Comparison of ENCODE assay signal across 14 cellular contexts in genomic region chr9:14180942-14181270, GRCh38.
DNase-seq lines count a peak whose midpoint lies in the region; ATAC-seq, FAIRE-seq and TF ChIP-seq lines count a peak whose summit lies in the region.
"Had no signal": no experiment of that assay in that cellular context is flagged by ENCODE, and none has a peak within 500 bp of the region (broad histone marks: within the 10 kb centered on the region; RNA-seq: fewer than 3 reads in every experiment).

No MANE protein-coding gene starts in this region.

- H3K36me3 ChIP-seq in liver (ENCODE audit: control insufficient read depth in 4 of 4, insufficient read depth in 3 of 4, low read depth in 1 of 4, low read length in 3 of 4) (no peaks in the 10 kb centered on the region), HepG2 (replicated peaks in 1 of 2; ENCODE audit: control insufficient read depth in 1 of 2, insufficient read depth in 2 of 2, low read length in 2 of 2) (no peaks in the 10 kb centered on the region), hepatocyte (replicated peaks; ENCODE audit: insufficient read depth, low read depth) (no peaks in the 10 kb centered on the region), sigmoid colon (no peaks in the 10 kb centered on the region), WERI-Rb-1 (no peaks in the 10 kb centered on the region)

- DNase-seq in HepG2 (ENCODE audit: low spot score) (no peak), hepatocyte (ENCODE audit: low spot score) (no peak), sigmoid colon (no peak), NCI-H2107 treated with DMSO at 0.1 percent for 48 hours (lab: John Stamatoyannopoulos, UW; ENCODE audit: unreplicated experiment) (no peak), WERI-Rb-1 (no peak), NCI-H345 (lab: John Stamatoyannopoulos, UW) (no peak)
- DNase-seq in activated CD4-positive, alpha-beta T cell treated with anti-CD3 and anti-CD28 coated beads for 48 hours = no peak
- DNase-seq: activated CD4-positive, alpha-beta T cell treated with anti-CD3 and anti-CD28 coated beads, Interleukin-2, amount 50 U/mL, for 4 hours; NCI-H1092; NCI-H510A treated with DMSO at 0.1 percent for 48 hours; T-helper 2 cell had no signal

- FAIRE-seq in HepG2 (lab: Jason Lieb, UNC) = no peak
- FAIRE-seq: endometrium had no signal

- H3K4me1 ChIP-seq in liver (ENCODE audit: control insufficient read depth in 4 of 4, insufficient read depth in 4 of 4, low read length in 3 of 4) (peaks cover 3 to 27% (median 23%) of the 10 kb centered on the region in 4 donors), HepG2 (ENCODE audit: insufficient read depth, low read length) (peaks cover 16% of the 10 kb centered on the region), hepatocyte (ENCODE audit: insufficient read depth) (no peaks in the 10 kb centered on the region), sigmoid colon (peaks cover 0 to 47% (median 34%) of the 10 kb centered on the region in 4 donors)

- WGBS in liver = 22% methylated on average over 1 of the region's 1 CpG
- 46% methylated on average over 1 of the region's 1 CpG for WGBS in HepG2 (ENCODE audit: low lambda C conversion rate)
- 95% methylated on average over 1 of the region's 1 CpG for WGBS in hepatocyte (ENCODE audit: low lambda C conversion rate, missing lambda C conversion rate)
- WGBS in sigmoid colon, 2 donors = 20 to 60% methylated on average over 1 of the region's 1 CpG

- H4K20me1 ChIP-seq in HepG2 (ENCODE audit: insufficient read depth, low read length) (no peaks in the 10 kb centered on the region), hepatocyte (ENCODE audit: insufficient read depth, poor library complexity, severe bottlenecking) (no peaks in the 10 kb centered on the region)

- TF ChIP-seq POLR2A in HepG2 (IDR thresholded peaks at IDR 0.05; ENCODE audit: insufficient read depth in 1 of 2, low read depth in 2 of 2, low read length in 2 of 2) (no peak), sigmoid colon (IDR thresholded peaks at IDR 0.05) (no peak)

- no peak overlapping the region for H3K4me2 ChIP-seq in HepG2 (ENCODE audit: low read depth, low read length)
- peak overlapping the region; percentile 24 for H3K4me2 ChIP-seq in hepatocyte

- no peak for ATAC-seq in HepG2
- ATAC-seq: Panc1 had no signal

- no TSS peak for BruUV-seq in HepG2 (replicated peaks; lab: Mats Ljungman, UMichigan)

- H2AFZ ChIP-seq in HepG2 (ENCODE audit: low read length) = no peak overlapping the region
- H2AFZ ChIP-seq in hepatocyte = no peak overlapping the region

- no peaks in the 10 kb centered on the region for H3K79me2 ChIP-seq in HepG2 (ENCODE audit: insufficient read depth, low read length)
- peaks cover 36% of the 10 kb centered on the region for H3K79me2 ChIP-seq in hepatocyte

- no peaks in the 10 kb centered on the region for H3K27me3 ChIP-seq in liver (ENCODE audit: control insufficient read depth in 4 of 4, insufficient read depth in 4 of 4, low read length in 3 of 4)
- H3K27me3 ChIP-seq in HepG2 (ENCODE audit: control insufficient read depth in 1 of 2, insufficient read depth in 2 of 2, low read length in 2 of 2) = no peaks in the 10 kb centered on the region
- no peaks in the 10 kb centered on the region for H3K27me3 ChIP-seq in hepatocyte
- no peaks in the 10 kb centered on the region for H3K27me3 ChIP-seq in sigmoid colon
- H3K27me3 ChIP-seq in WERI-Rb-1 (ENCODE audit: insufficient read depth, low read depth, severe bottlenecking) = no peaks in the 10 kb centered on the region

- CTCF ChIA-PET in HepG2 (lab: Yijun Ruan, JAX; ENCODE audit: low intra/inter-chr PET ratio, low total read pairs) = no interaction called here

- intact Hi-C loops in HepG2 (cut with micrococcal nuclease; ENCODE audit: unreplicated experiment) (no loop called here), sigmoid colon (cut with DNase I) (no loop called here)

- no peaks in the 10 kb centered on the region for H3K9me2 ChIP-seq in hepatocyte (replicated peaks; ENCODE audit: insufficient read depth)

- TF ChIP-seq EP300 in HepG2 (IDR thresholded peaks at IDR 0.05; ENCODE audit: low read depth in 2 of 2, low read length in 2 of 2) (no peak), HepG2 (CRISPR knock-in tag; IDR thresholded peaks at IDR 0.05; ENCODE audit: borderline replicate concordance) (no peak), sigmoid colon (IDR thresholded peaks at IDR 0.05) (no peak)

- peak overlapping the region in 1 of 2 donors; percentile 60 for H3K9ac ChIP-seq in liver (ENCODE audit: low read depth in 1 of 2, low read length in 2 of 2)
- no peak overlapping the region for H3K9ac ChIP-seq in HepG2 (ENCODE audit: insufficient read depth, low read depth, low read length)

- H3K9me3 ChIP-seq in liver (ENCODE audit: control insufficient read depth in 4 of 4, low read length in 3 of 4) (no peaks in the 10 kb centered on the region), HepG2 (ENCODE audit: low read length) (no peaks in the 10 kb centered on the region), hepatocyte (ENCODE audit: low read depth) (no peaks in the 10 kb centered on the region), sigmoid colon (no peaks in the 10 kb centered on the region), WERI-Rb-1 (ENCODE audit: severe bottlenecking) (no peaks in the 10 kb centered on the region)

- TF ChIP-seq CTCF in liver (IDR thresholded peaks at IDR 0.05; ENCODE audit: low read depth, low read length, missing input control) (no peak), HepG2 (CRISPR knock-in tag; IDR thresholded peaks at IDR 0.05) (no peak), hepatocyte (IDR thresholded peaks at IDR 0.05; ENCODE audit: poor library complexity) (no peak), sigmoid colon (IDR thresholded peaks at IDR 0.05) (no peak), WERI-Rb-1 (IDR thresholded peaks at IDR 0.05; ENCODE audit: low read depth, low read length) (no peak)

- H3K4me3 ChIP-seq in liver (ENCODE audit: low read depth in 1 of 3, low read length in 3 of 3) (peak overlapping the region; percentile 3 to 39 (median 39)), HepG2 (replicated peaks in 1 of 3; ENCODE audit: insufficient read depth in 1 of 3, low read depth in 2 of 3, low read length in 3 of 3) (no peak overlapping the region), hepatocyte (no peak overlapping the region), sigmoid colon (peak overlapping the region in 3 of 4 donors; percentile 22 to 38 (median 32)), WERI-Rb-1 (ENCODE audit: low read depth, low read length) (no peak overlapping the region)

- POLR2A ChIA-PET in HepG2 (lab: Yijun Ruan, JAX) = no interaction called here

- in situ Hi-C loops in HepG2 (cut with HindIII; ENCODE audit: extremely low pct_ligation_motif_present, low pct_unique_long_range_greater_than_20kb) = no loop called here

- peak overlapping the region; percentile 68 to 77 for H3K27ac ChIP-seq in liver (ENCODE audit: low read depth in 1 of 2, low read length in 2 of 2)
- no peak overlapping the region for H3K27ac ChIP-seq in HepG2 (ENCODE audit: extremely low read length, insufficient read depth, low read length)
- H3K27ac ChIP-seq in hepatocyte = no peak overlapping the region
- peak overlapping the region; percentile 55 to 75 (median 68) for H3K27ac ChIP-seq in sigmoid colon
- H3K27ac ChIP-seq in WERI-Rb-1 = no peak overlapping the region

- no peak for TF ChIP-seq RAD21 in liver (IDR thresholded peaks at IDR 0.05)
- TF ChIP-seq RAD21 in HepG2 (CRISPR knock-in tag; IDR thresholded peaks at IDR 0.05) = no peak

TF ChIP-seq in liver, 16 proteins besides CTCF, POLR2A, EP300 and RAD21:
- TF ChIP-seq ATF3 (IDR thresholded peaks at IDR 0.05) (no peak), NR2F2 (IDR thresholded peaks at IDR 0.05) (no peak), FOXA1 (IDR thresholded peaks at IDR 0.05) (no peak), GABPA (IDR thresholded peaks at IDR 0.05 in 1 of 2, conservative IDR thresholded peaks at IDR 0.05 in 1 of 2) (no peak)

TF ChIP-seq in HepG2, 621 proteins besides CTCF, POLR2A, EP300 and RAD21 (continues in another document):
- TF ChIP-seq ZBTB39 (CRISPR knock-in tag; IDR thresholded peaks at IDR 0.05) = no peak
- TF ChIP-seq CREBL2 (CRISPR knock-in tag; IDR thresholded peaks at IDR 0.05; ENCODE audit: borderline replicate concordance) = no peak
- TF ChIP-seq ARNTL (CRISPR knock-in tag; IDR thresholded peaks at IDR 0.05) = no peak
- no peak for TF ChIP-seq SMARCC2 (IDR thresholded peaks at IDR 0.05)
- TF ChIP-seq YEATS4 (CRISPR knock-in tag; IDR thresholded peaks at IDR 0.05; ENCODE audit: borderline replicate concordance) = no peak
- TF ChIP-seq ZBTB21 (CRISPR knock-in tag; IDR thresholded peaks at IDR 0.05) = no peak
- no peak for TF ChIP-seq ATF7 (IDR thresholded peaks at IDR 0.05)
- no peak for TF ChIP-seq ATF7 (CRISPR knock-in tag; IDR thresholded peaks at IDR 0.05)
- TF ChIP-seq TEAD3 (CRISPR knock-in tag; optimal IDR thresholded peaks at IDR 0.05; ENCODE audit: borderline replicate concordance) = no peak
- TF ChIP-seq KLF11 (CRISPR knock-in tag; IDR thresholded peaks at IDR 0.05) = no peak
- no peak for TF ChIP-seq ZNF543 (CRISPR knock-in tag; IDR thresholded peaks at IDR 0.05)
- TF ChIP-seq GATAD2A (CRISPR knock-in tag; IDR thresholded peaks at IDR 0.05) = no peak
- TF ChIP-seq ZNF431 (CRISPR knock-in tag; IDR thresholded peaks at IDR 0.05; ENCODE audit: borderline replicate concordance, low read depth) = no peak

Comparison
In these comparisons a context has a peak if more than half of its experiments do, and no peak if none do; other contexts are left out.
1. H3K27ac ChIP-seq: peak in liver (2 of 2) and sigmoid colon (4 of 4); none in HepG2 (single experiment), hepatocyte (single experiment) and WERI-Rb-1 (single experiment).
2. H3K4me3 ChIP-seq: peak in liver (3 of 3) and sigmoid colon (3 of 4); none in HepG2 (0 of 3), hepatocyte (single experiment) and WERI-Rb-1 (single experiment).